Comparison of ENCODE assay signal across 13 cellular contexts in genomic region chr21:34743831-34744230, GRCh38.
DNase-seq lines count a peak whose midpoint lies in the region; ATAC-seq and TF ChIP-seq lines count a peak whose summit lies in the region.
"Had no signal": no experiment of that assay in that cellular context is flagged by ENCODE, and none has a peak within 500 bp of the region (broad histone marks: within the 10 kb centered on the region; RNA-seq: fewer than 3 reads in every experiment).

No MANE protein-coding gene starts in this region.

- no peak for TF ChIP-seq EP300 in stomach (IDR thresholded peaks at IDR 0.05)

- no peaks in the 10 kb centered on the region for H3K9me3 ChIP-seq in stomach

- no peak overlapping the region for H3K4me3 ChIP-seq in stomach

- H3K27ac ChIP-seq in foreskin keratinocyte (peak overlapping the region; percentile 5), stomach (peak overlapping the region in 1 of 5 donors; percentile 57)

- no peak for TF ChIP-seq POLR2A in stomach (IDR thresholded peaks at IDR 0.05)

- no peaks in the 10 kb centered on the region for H3K27me3 ChIP-seq in foreskin keratinocyte
- peaks cover 0 to 7% (median 0%) of the 10 kb centered on the region in 3 donors for H3K27me3 ChIP-seq in stomach

- TF ChIP-seq CTCF in foreskin keratinocyte (conservative IDR thresholded peaks at IDR 0.05) (no peak), stomach (IDR thresholded peaks at IDR 0.05) (no peak)

- no peaks in the 10 kb centered on the region for H3K36me3 ChIP-seq in stomach

- intact Hi-C loops in stomach (cut with DNase I; ENCODE audit: low total_unique reads) = no loop called here

- peak; percentile 47 for ATAC-seq in foreskin keratinocyte
- ATAC-seq in HG03280 (IDR thresholded peaks at IDR 0.05; ENCODE audit: unreplicated experiment) = no peak
- no peak for ATAC-seq in HG02798 (IDR thresholded peaks at IDR 0.05; ENCODE audit: poor library complexity, unreplicated experiment)
- ATAC-seq: activated CD8-positive, alpha-beta memory T cell treated with anti-CD3 and anti-CD28 coated beads, Interleukin-2, amount 10 ng/mL, durations not matched to agents 7 days and 5 days had no signal

- DNase-seq in HCEC 1CT (peak; percentile 81), amniotic stem cell (lab: John Stamatoyannopoulos, UW) (peak; percentile 15), foreskin keratinocyte (peak in 1 of 2 donors; percentile 81), stomach (peak; percentile 63), NCI-H446 treated with DMSO at 0.1 percent for 48 hours (lab: John Stamatoyannopoulos, UW) (no peak), T-helper 9 cell (no peak)
- DNase-seq: activated CD8-positive, alpha-beta memory T cell treated with anti-CD3 and anti-CD28 coated beads, Interleukin-2, amount 10 ng/mL, durations not matched to agents 7 days and 5 days; DMS 273 treated with DMSO at 0.1 percent for 48 hours; NCI-H146; retina; trophoblast cell had no signal

- H3K4me1 ChIP-seq in foreskin keratinocyte = peaks cover 7% of the 10 kb centered on the region
- peaks cover 4 to 30% (median 17%) of the 10 kb centered on the region in 4 donors for H3K4me1 ChIP-seq in stomach

- 32 to 58% (median 45%) methylated on average over 9 of the region's 9 CpGs for WGBS in stomach, 5 donors

Comparison
In these comparisons a context has a peak if more than half of its experiments do, and no peak if none do; other contexts are left out.
1. DNase-seq: peak in HCEC 1CT (single experiment), amniotic stem cell (single experiment) and stomach (single experiment); none in NCI-H446 treated with DMSO at 0.1 percent for 48 hours (single experiment) and T-helper 9 cell (single experiment).